Comparison of ENCODE assay signal across 1 cellular context in the genomic region with DNA sequence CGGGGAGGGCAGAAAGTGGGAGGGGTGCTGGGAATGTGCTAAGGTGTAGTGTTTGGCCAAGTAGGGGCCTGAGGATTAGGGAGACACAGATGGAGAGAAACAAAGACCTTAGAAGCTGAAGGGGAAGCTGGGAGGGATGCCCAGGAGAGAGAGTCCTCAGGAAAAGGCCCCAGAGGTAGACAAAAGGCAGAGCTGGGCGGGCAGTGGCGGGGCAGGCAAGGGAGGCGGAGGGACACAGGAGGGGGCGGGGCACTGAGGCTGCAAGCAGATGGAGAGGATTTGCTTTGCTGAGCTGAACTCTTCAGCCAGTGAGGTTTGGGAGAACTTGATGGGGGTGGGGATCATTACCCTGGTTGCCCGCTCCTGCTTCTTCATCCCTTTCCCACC.
TF ChIP-seq lines count a peak whose summit lies in the region.

No MANE protein-coding gene starts in this region.

TF ChIP-seq in HCT116, 20 proteins besides CTCF, POLR2A, EP300 and RAD21 (continued from another document):
- TF ChIP-seq, protein P1, sequence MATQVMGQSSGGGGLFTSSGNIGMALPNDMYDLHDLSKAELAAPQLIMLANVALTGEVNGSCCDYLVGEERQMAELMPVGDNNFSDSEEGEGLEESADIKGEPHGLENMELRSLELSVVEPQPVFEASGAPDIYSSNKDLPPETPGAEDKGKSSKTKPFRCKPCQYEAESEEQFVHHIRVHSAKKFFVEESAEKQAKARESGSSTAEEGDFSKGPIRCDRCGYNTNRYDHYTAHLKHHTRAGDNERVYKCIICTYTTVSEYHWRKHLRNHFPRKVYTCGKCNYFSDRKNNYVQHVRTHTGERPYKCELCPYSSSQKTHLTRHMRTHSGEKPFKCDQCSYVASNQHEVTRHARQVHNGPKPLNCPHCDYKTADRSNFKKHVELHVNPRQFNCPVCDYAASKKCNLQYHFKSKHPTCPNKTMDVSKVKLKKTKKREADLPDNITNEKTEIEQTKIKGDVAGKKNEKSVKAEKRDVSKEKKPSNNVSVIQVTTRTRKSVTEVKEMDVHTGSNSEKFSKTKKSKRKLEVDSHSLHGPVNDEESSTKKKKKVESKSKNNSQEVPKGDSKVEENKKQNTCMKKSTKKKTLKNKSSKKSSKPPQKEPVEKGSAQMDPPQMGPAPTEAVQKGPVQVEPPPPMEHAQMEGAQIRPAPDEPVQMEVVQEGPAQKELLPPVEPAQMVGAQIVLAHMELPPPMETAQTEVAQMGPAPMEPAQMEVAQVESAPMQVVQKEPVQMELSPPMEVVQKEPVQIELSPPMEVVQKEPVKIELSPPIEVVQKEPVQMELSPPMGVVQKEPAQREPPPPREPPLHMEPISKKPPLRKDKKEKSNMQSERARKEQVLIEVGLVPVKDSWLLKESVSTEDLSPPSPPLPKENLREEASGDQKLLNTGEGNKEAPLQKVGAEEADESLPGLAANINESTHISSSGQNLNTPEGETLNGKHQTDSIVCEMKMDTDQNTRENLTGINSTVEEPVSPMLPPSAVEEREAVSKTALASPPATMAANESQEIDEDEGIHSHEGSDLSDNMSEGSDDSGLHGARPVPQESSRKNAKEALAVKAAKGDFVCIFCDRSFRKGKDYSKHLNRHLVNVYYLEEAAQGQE (IDR thresholded peaks at IDR 0.05; ENCODE audit: low read depth): no peak
TF ChIP-seq in HCT116: peak in this region for 0.
